Comparison of ENCODE assay signal across 2 cellular contexts in genomic region chr3:138569090-138569489, GRCh38.
TF ChIP-seq lines count a peak whose summit lies in the region.

No MANE protein-coding gene starts in this region.

TF ChIP-seq in HepG2, 621 proteins besides CTCF, POLR2A, EP300 and RAD21:
- no peak for TF ChIP-seq ZNF562 (CRISPR knock-in tag; IDR thresholded peaks at IDR 0.05; ENCODE audit: borderline replicate concordance)
- no peak for TF ChIP-seq TEAD3 (CRISPR knock-in tag; optimal IDR thresholded peaks at IDR 0.05; ENCODE audit: borderline replicate concordance)
- peak; percentile 83 for TF ChIP-seq MAFF (IDR thresholded peaks at IDR 0.05; ENCODE audit: low read depth, low read length)
- TF ChIP-seq THAP7 (CRISPR knock-in tag; IDR thresholded peaks at IDR 0.05) = no peak
- TF ChIP-seq NFATC3 (CRISPR knock-in tag; IDR thresholded peaks at IDR 0.05) = no peak
- peak; percentile 79 to 90 for TF ChIP-seq MAFK (conservative IDR thresholded peaks at IDR 0.05 in 1 of 2, IDR thresholded peaks at IDR 0.05 in 1 of 2; ENCODE audit: low read length in 2 of 2)
- TF ChIP-seq CHD2 (IDR thresholded peaks at IDR 0.05; ENCODE audit: low read depth, low read length) = no peak
- TF ChIP-seq GMEB2 (CRISPR knock-in tag; IDR thresholded peaks at IDR 0.05; ENCODE audit: low read depth) = no peak

TF ChIP-seq in GM23338, 12 proteins besides CTCF, POLR2A, EP300 and RAD21:
- TF ChIP-seq CREB1 (CRISPR knock-in tag; IDR thresholded peaks at IDR 0.05; ENCODE audit: low read depth) (no peak), ZNF462 (CRISPR knock-in tag; IDR thresholded peaks at IDR 0.05) (no peak), EZH2 (IDR thresholded peaks at IDR 0.05; ENCODE audit: low read depth, unreplicated experiment) (no peak), ZNF331 (CRISPR knock-in tag; IDR thresholded peaks at IDR 0.05; ENCODE audit: low read depth) (no peak), JUNB (IDR thresholded peaks at IDR 0.05; ENCODE audit: unreplicated experiment) (no peak), ETS1 (IDR thresholded peaks at IDR 0.05) (no peak), NANOG (IDR thresholded peaks at IDR 0.05; ENCODE audit: borderline replicate concordance) (no peak), REST (IDR thresholded peaks at IDR 0.05; ENCODE audit: unreplicated experiment) (no peak), EZH2phosphoT487 (IDR thresholded peaks at IDR 0.05; ENCODE audit: unreplicated experiment) (no peak), STAT1 (IDR thresholded peaks at IDR 0.05; ENCODE audit: unreplicated experiment) (no peak), ZNF114 (CRISPR knock-in tag; IDR thresholded peaks at IDR 0.05) (no peak), POLR2AphosphoS5 (IDR thresholded peaks at IDR 0.05; ENCODE audit: low read depth) (no peak)
